Comparison of ENCODE assay signal across 1 cellular context in the genomic region with DNA sequence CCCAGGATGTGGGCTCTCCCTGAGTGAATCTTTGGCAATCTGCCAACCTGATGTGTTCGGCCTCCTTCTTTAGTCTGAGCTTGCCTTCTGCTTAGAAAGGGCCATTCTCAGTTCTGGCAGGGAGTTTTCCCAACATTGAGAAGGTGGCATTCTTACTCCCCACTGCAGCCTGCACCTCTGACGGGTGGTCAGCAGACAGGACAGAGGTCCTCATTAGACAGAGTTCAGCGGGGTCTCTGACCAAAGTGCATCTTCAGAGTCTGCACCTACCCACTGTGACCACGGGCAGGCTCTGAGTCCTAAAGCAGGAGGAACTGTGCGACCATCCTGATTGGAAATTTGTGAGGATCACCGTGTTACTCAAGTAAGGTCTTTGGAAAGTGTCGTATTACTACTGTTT. TPM values are rescaled to one million over a fixed set of nuclear protein-coding genes. Genes with fewer than 3 reads are reported as not detected.
"Had no signal": no experiment of that assay in that cellular context is flagged by ENCODE, and none has a peak within 500 bp of the region (broad histone marks: within the 10 kb centered on the region; RNA-seq: fewer than 3 reads in every experiment).

No MANE protein-coding gene starts in this region.

RNA-seq across cellular contexts. Expression of gene ZNF74, which starts 47.4 kb away (rescaled TPM):
- total RNA-seq: OCI-LY7 had no signal
